Comparison of ENCODE assay signal across 1 cellular context in genomic region chr17:79686476-79686875, GRCh38.
TF ChIP-seq lines count a peak whose summit lies in the region.

No MANE protein-coding gene starts in this region.

TF ChIP-seq in HepG2, 621 proteins besides CTCF, POLR2A, EP300 and RAD21:
- TF ChIP-seq SIX4 (CRISPR knock-in tag; IDR thresholded peaks at IDR 0.05) = no peak
- TF ChIP-seq ISX (CRISPR knock-in tag; conservative IDR thresholded peaks at IDR 0.05) = no peak
- TF ChIP-seq TFDP2 (CRISPR knock-in tag; IDR thresholded peaks at IDR 0.05) = no peak
- TF ChIP-seq FOXO1 (CRISPR knock-in tag; IDR thresholded peaks at IDR 0.05) = no peak
- TF ChIP-seq ZNF576 (CRISPR knock-in tag; IDR thresholded peaks at IDR 0.05) = no peak
- TF ChIP-seq ZNF274 (CRISPR knock-in tag; IDR thresholded peaks at IDR 0.05) = 0 out of 2 replicates have a peak, but pooled peaks have one; percentile 24
- no peak for TF ChIP-seq ZNF24 (IDR thresholded peaks at IDR 0.05)
